ENCODE assay signal across 28 cellular contexts in the genomic region with DNA sequence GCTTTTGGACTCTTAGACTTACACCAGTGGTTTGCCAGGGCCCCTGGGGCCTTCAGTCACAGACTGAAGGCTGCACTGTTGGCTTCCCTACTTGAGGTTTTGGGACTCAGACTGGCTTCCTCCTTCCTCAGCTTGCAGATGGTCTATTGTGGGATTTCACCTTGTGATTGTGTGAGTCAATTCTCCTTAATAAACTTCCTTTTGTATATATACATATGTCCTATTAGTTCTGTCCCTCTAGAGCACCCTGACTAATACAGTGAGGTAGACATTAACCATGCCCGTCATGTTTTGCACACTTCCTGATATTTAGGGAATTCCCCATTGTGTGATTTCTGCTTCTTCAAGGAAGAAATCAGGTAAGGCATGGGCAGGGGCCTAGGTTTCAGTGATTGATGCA.
DNase-seq lines count a peak whose midpoint lies in the region; ATAC-seq and TF ChIP-seq lines count a peak whose summit lies in the region.
"Had no signal": no experiment of that assay in that cellular context is flagged by ENCODE, and none has a peak within 500 bp of the region (broad histone marks: within the 10 kb centered on the region; RNA-seq: fewer than 3 reads in every experiment).

No MANE protein-coding gene starts in this region.

- peaks cover 8% of the 10 kb centered on the region for H3K9me3 Mint-ChIP-seq in Calu3 (ENCODE audit: low read depth, unreplicated experiment)
- H3K9me3 Mint-ChIP-seq in stimulated activated naive B cell treated with anti-CD40 and anti-IgM and Interleukin-4, amounts not matched to agents 10 μg/mL and 1 μg/mL and 100 μg/mL, for 72 hours = peaks cover 4 to 6% of the 10 kb centered on the region in 2 donors

- intact Hi-C loops in Calu3 (cut with micrococcal nuclease; ENCODE audit: unreplicated experiment) = loop anchor here (1.0 to 2.0 kb wide), 2 partner anchors 9 to 158 kb away; no protein-coding TSS in a partner anchor

- CTCF ChIA-PET in Calu3 (lab: Charles Lee) = interaction anchor here (0.9 to 1.5 kb wide), 3 partner anchors 136 to 542 kb away, joined by 3 to 5 read pairs (median 3); no protein-coding TSS in a partner anchor

- H3K36me3 Mint-ChIP-seq in Calu3 (ENCODE audit: insufficient read depth, unreplicated experiment) = peaks cover 8% of the 10 kb centered on the region
- H3K36me3 Mint-ChIP-seq in stimulated activated naive B cell treated with anti-CD40 and anti-IgM and Interleukin-4, amounts not matched to agents 10 μg/mL and 1 μg/mL and 100 μg/mL, for 72 hours = no peaks in the 10 kb centered on the region
- H3K36me3 Mint-ChIP-seq: CD4-positive, alpha-beta memory T cell had no signal

- no TSS peak for BruUV-seq in Calu3 (replicated peaks; lab: Mats Ljungman, UMichigan)

- peak; percentile 66 for DNase-seq in Calu3
- peak; percentile 34 for DNase-seq in epithelial cell of prostate (ENCODE audit: low read depth, low spot score)
- DNase-seq in stimulated activated naive B cell treated with anti-CD40 and anti-IgM and Interleukin-4, amounts not matched to agents 10 μg/mL and 1 μg/mL and 100 μg/mL, for 72 hours = peak; percentile 5
- DNase-seq in SW 1271 (lab: John Stamatoyannopoulos, UW) = no peak
- DNase-seq in cortex of kidney (lab: John Stamatoyannopoulos, UW) = no peak
- DNase-seq: AML-193; C1 segment of cervical spinal cord; CD4-positive, alpha-beta memory T cell; COR-L47; DMS 273 treated with DMSO at 0.1 percent for 48 hours; DND-41; H9; HFFc6; Karpas-422; NCI-H1092; NCI-H1417 treated with DMSO at 0.1 percent for 48 hours; NCI-H1694 treated with DMSO at 0.1 percent for 48 hours; NCI-H2081; NCI-H226; NCI-H510A; NCI-H69; SIG-M5 had no signal

- H3K27me3 Mint-ChIP-seq in Calu3 (ENCODE audit: unreplicated experiment) = no peaks in the 10 kb centered on the region
- H3K27me3 Mint-ChIP-seq in stimulated activated naive B cell treated with anti-CD40 and anti-IgM and Interleukin-4, amounts not matched to agents 10 μg/mL and 1 μg/mL and 100 μg/mL, for 72 hours = no peaks in the 10 kb centered on the region

- peak overlapping the region; percentile 20 for H3K4me3 Mint-ChIP-seq in Calu3 (ENCODE audit: low read depth, unreplicated experiment)
- no peak overlapping the region for H3K4me3 Mint-ChIP-seq in stimulated activated naive B cell treated with anti-CD40 and anti-IgM and Interleukin-4, amounts not matched to agents 10 μg/mL and 1 μg/mL and 100 μg/mL, for 72 hours
- H3K4me3 Mint-ChIP-seq: CD4-positive, alpha-beta memory T cell; GM23338; H9; HFFc6 had no signal

- H3K27ac Mint-ChIP-seq in Calu3 (ENCODE audit: unreplicated experiment) = peak overlapping the region; percentile 93
- H3K27ac Mint-ChIP-seq in stimulated activated naive B cell treated with anti-CD40 and anti-IgM and Interleukin-4, amounts not matched to agents 10 μg/mL and 1 μg/mL and 100 μg/mL, for 72 hours = no peak overlapping the region
- H3K27ac Mint-ChIP-seq: CD4-positive, alpha-beta memory T cell; GM23338; H9; HFFc6 had no signal

- TF ChIP-seq CTCF in Calu3 (IDR thresholded peaks at IDR 0.05; ENCODE audit: unreplicated experiment) = no peak

- peak overlapping the region; percentile 12 for H3K27ac ChIP-seq in epithelial cell of prostate
- H3K27ac ChIP-seq: A549, SK-N-MC had no signal

- peak; percentile 43 for ATAC-seq in HG02623 (IDR thresholded peaks at IDR 0.05; ENCODE audit: unreplicated experiment)
- peak; percentile 66 to 94 for ATAC-seq in stimulated activated naive B cell treated with anti-CD40 and anti-IgM and Interleukin-4, amounts not matched to agents 10 μg/mL and 1 μg/mL and 100 μg/mL, for 72 hours (replicated peaks)
- ATAC-seq in GM19324 (IDR thresholded peaks at IDR 0.05; ENCODE audit: low FRiP score, unreplicated experiment) = no peak
- ATAC-seq: A549, GM23338, HepG2 had no signal

- peaks cover 34% of the 10 kb centered on the region for H3K4me1 Mint-ChIP-seq in Calu3 (ENCODE audit: low read depth, unreplicated experiment)
- H3K4me1 Mint-ChIP-seq in stimulated activated naive B cell treated with anti-CD40 and anti-IgM and Interleukin-4, amounts not matched to agents 10 μg/mL and 1 μg/mL and 100 μg/mL, for 72 hours = peaks cover 0 to 2% of the 10 kb centered on the region in 2 donors
- H3K4me1 Mint-ChIP-seq: CD4-positive, alpha-beta memory T cell; GM23338; H9 had no signal

Comparison
In these comparisons a context has a peak if more than half of its experiments do, and no peak if none do; other contexts are left out.
1. DNase-seq: peak in Calu3 (single experiment), epithelial cell of prostate (single experiment) and stimulated activated naive B cell treated with anti-CD40 and anti-IgM and Interleukin-4, amounts not matched to agents 10 μg/mL and 1 μg/mL and 100 μg/mL, for 72 hours (single experiment); none in SW 1271 (0 of 2) and cortex of kidney (single experiment).